In genomic region chr12:53988519-53989226, GRCh38 we compare ENCODE assay signal across 14 cellular contexts. TPM values are rescaled to one million over a fixed set of nuclear protein-coding genes. Genes with fewer than 3 reads are reported as not detected.
DNase-seq lines count a peak whose midpoint lies in the region; ATAC-seq and TF ChIP-seq lines count a peak whose summit lies in the region.
"Had no signal": no experiment of that assay in that cellular context is flagged by ENCODE, and none has a peak within 500 bp of the region (broad histone marks: within the 10 kb centered on the region; RNA-seq: fewer than 3 reads in every experiment).

No MANE protein-coding gene starts in this region.

- no peak overlapping the region for H2AFZ ChIP-seq in SK-N-SH (ENCODE audit: low read depth)
- H2AFZ ChIP-seq: GM23248 had no signal

- DNase-seq in MCF 10A (ENCODE audit: unreplicated experiment) (no peak), breast epithelium (ENCODE audit: low spot score in 2 of 2) (no peak), SK-N-SH (no peak), memory B cell (ENCODE audit: low spot score in 2 of 2) (no peak), aorta (no peak), stomach (no peak)
- DNase-seq: EL; left ventricle myocardium superior; stimulated activated CD4-positive, alpha-beta T cell treated with anti-CD3 and anti-CD28 coated beads, Interleukin-12 subunit alpha, Interleukin-12 subunit beta, amount 100 ng/mL, for 4 hours had no signal

- H3K27me3 Mint-ChIP-seq in MCF 10A (ENCODE audit: insufficient read depth, unreplicated experiment), result peaks cover 4% of the 10 kb centered on the region
- peaks cover 51% of the 10 kb centered on the region for H3K27me3 Mint-ChIP-seq in memory B cell

- H3F3A ChIP-seq in SK-N-SH (replicated peaks; ENCODE audit: insufficient read depth), result peaks cover 5% of the 10 kb centered on the region

- BruUV-seq in MCF 10A (replicated peaks; lab: Mats Ljungman, UMichigan), result no TSS peak

- no peak for TF ChIP-seq CTCF in MCF 10A (IDR thresholded peaks at IDR 0.05; ENCODE audit: unreplicated experiment)
- TF ChIP-seq CTCF in breast epithelium (IDR thresholded peaks at IDR 0.05), result no peak
- TF ChIP-seq CTCF in SK-N-SH (IDR thresholded peaks at IDR 0.05), result no peak
- TF ChIP-seq CTCF in stomach (IDR thresholded peaks at IDR 0.05), result no peak

- H3K9me3 Mint-ChIP-seq in MCF 10A (ENCODE audit: unreplicated experiment), result no peaks in the 10 kb centered on the region
- peaks cover 2% of the 10 kb centered on the region for H3K9me3 Mint-ChIP-seq in memory B cell
- H3K9me3 Mint-ChIP-seq: activated naive CD4-positive, alpha-beta T cell treated with anti-CD3 and anti-CD28 coated beads, Interleukin-2, amount 10 ng/mL, durations not matched to agents 7 days and 5 days had no signal

- H3K27ac ChIP-seq in breast epithelium, result no peak overlapping the region
- H3K27ac ChIP-seq in SK-N-SH (ENCODE audit: low read depth in 2 of 2, low read length in 1 of 2), result no peak overlapping the region
- no peak overlapping the region for H3K27ac ChIP-seq in aorta (ENCODE audit: low read depth in 1 of 2, low read length in 2 of 2)
- H3K27ac ChIP-seq in stomach, result no peak overlapping the region
- H3K27ac ChIP-seq: GM23248 had no signal

- no peaks in the 10 kb centered on the region for H4K20me1 ChIP-seq in SK-N-SH (ENCODE audit: insufficient read depth)

- H3K4me3 Mint-ChIP-seq in MCF 10A (ENCODE audit: unreplicated experiment) (peak overlapping the region; percentile 70), memory B cell (peak overlapping the region; percentile 39)

- 16% methylated on average over 5 of the region's 5 CpGs for WGBS in SK-N-SH (ENCODE audit: low lambda C conversion rate)
- 25 to 28% methylated on average over 5 of the region's 5 CpGs for WGBS in aorta, 2 donors
- WGBS in stomach, 5 donors, result 3 to 13% (median 5%) methylated on average over 5 of the region's 5 CpGs

- CTCF ChIA-PET in MCF 10A (lab: Yijun Ruan, JAX), result interaction anchor here (0.5 to 4.5 kb wide), 32 partner anchors 10 to 418 kb away, joined by 3 to 60 read pairs (median 4); partner anchors contain the start of genes HOXC11 and HOXC9
- CTCF ChIA-PET in SK-N-SH (lab: Yijun Ruan, JAX), result interaction anchor here (0.8 to 12.8 kb wide), 21 partner anchors 11 to 608 kb away, joined by 3 to 194 read pairs (median 6); partner anchors contain the start of genes HOTAIR, HOXC11, HOXC5 and HOXC9

- H3K4me1 ChIP-seq in breast epithelium (peaks cover 0 to 8% of the 10 kb centered on the region in 2 donors), SK-N-SH (ENCODE audit: control insufficient read depth in 1 of 2, insufficient read depth in 2 of 2, low read depth in 1 of 2, low read length in 1 of 2) (peaks cover 0 to 12% of the 10 kb centered on the region in 2 experiments; a peak in 1 of 4 replicates), aorta (ENCODE audit: control insufficient read depth in 1 of 2, insufficient read depth in 2 of 2, low read length in 2 of 2) (no peaks in the 10 kb centered on the region), stomach (peaks cover 15 to 38% (median 33%) of the 10 kb centered on the region in 4 donors)

- POLR2A ChIA-PET in MCF 10A (lab: Yijun Ruan, JAX) (interaction anchor here (0.9 to 1.6 kb wide), 3 partner anchors 17 to 220 kb away, joined by 3 to 5 read pairs (median 4); partner anchors contain the start of gene HOXC13), SK-N-SH (lab: Yijun Ruan, JAX) (interaction anchor here (0.6 to 2.1 kb wide), 2 partner anchors 12 to 196 kb away, joined by 3 to 5 read pairs; partner anchors contain the start of gene HOXC9)

- no peak overlapping the region for H3K9ac ChIP-seq in SK-N-SH
- H3K9ac ChIP-seq: GM23248 had no signal

- no peak for TF ChIP-seq POLR2A in breast epithelium (IDR thresholded peaks at IDR 0.05)
- no peak for TF ChIP-seq POLR2A in stomach (IDR thresholded peaks at IDR 0.05)

- H3K27me3 ChIP-seq in breast epithelium (peaks cover 8 to 97% of the 10 kb centered on the region in 2 donors), SK-N-SH (ENCODE audit: insufficient read depth) (peaks cover 95% of the 10 kb centered on the region), aorta (ENCODE audit: control insufficient read depth in 1 of 2, insufficient read depth in 2 of 2, low read length in 1 of 2) (peaks cover 0 to 6% of the 10 kb centered on the region in 2 donors), stomach (peaks cover 87 to 100% (median 100%) of the 10 kb centered on the region in 3 donors)

- intact Hi-C loops in MCF 10A (cut with micrococcal nuclease) (loop anchor here (1.0 to 10.0 kb wide), 3 partner anchors 194 to 286 kb away; no protein-coding TSS in a partner anchor), breast epithelium (cut with DNase I; ENCODE audit: low total_unique reads) (no loop called here), aorta (cut with DNase I) (loop anchor here in 1 of 2 donors (5.0 kb wide), 1 partner anchor 219 kb away; no protein-coding TSS in a partner anchor), stomach (cut with DNase I; ENCODE audit: low total_unique reads) (no loop called here)

- peak overlapping the region; percentile 67; the same call in 1 of the 2 replicates for H3K4me2 ChIP-seq in SK-N-SH

- TF ChIP-seq EP300 in SK-N-SH (IDR thresholded peaks at IDR 0.05; ENCODE audit: borderline replicate concordance in 1 of 2, low read depth in 1 of 2, low read length in 1 of 2), result no peak
- TF ChIP-seq EP300 in stomach (IDR thresholded peaks at IDR 0.05), result no peak

- peaks cover 24% of the 10 kb centered on the region for H3K4me1 Mint-ChIP-seq in MCF 10A (ENCODE audit: insufficient read depth, unreplicated experiment)
- H3K4me1 Mint-ChIP-seq in memory B cell, result peaks cover 24% of the 10 kb centered on the region

- H3K9me2 ChIP-seq in SK-N-SH, result no peaks in the 10 kb centered on the region

- H3K27ac Mint-ChIP-seq in MCF 10A (ENCODE audit: low read depth, unreplicated experiment) (peak overlapping the region; percentile 64), memory B cell (no peak overlapping the region)
- H3K27ac Mint-ChIP-seq: activated naive CD4-positive, alpha-beta T cell treated with anti-CD3 and anti-CD28 coated beads, Interleukin-2, amount 10 ng/mL, durations not matched to agents 7 days and 5 days had no signal

- H3K9me3 ChIP-seq in breast epithelium (no peaks in the 10 kb centered on the region), SK-N-SH (no peaks in the 10 kb centered on the region), aorta (ENCODE audit: control insufficient read depth, low read length) (no peaks in the 10 kb centered on the region), stomach (peaks cover 0 to 11% (median 0%) of the 10 kb centered on the region in 4 donors)

- no peak for TF ChIP-seq RAD21 in SK-N-SH (IDR thresholded peaks at IDR 0.05; ENCODE audit: low read length)

- H3K79me2 ChIP-seq in SK-N-SH (ENCODE audit: insufficient read depth), result no peaks in the 10 kb centered on the region

- H3K4me3 ChIP-seq in breast epithelium, result peak overlapping the region in 1 of 3 donors; percentile 49
- no peak overlapping the region; a peak in 1 of 4 replicates for H3K4me3 ChIP-seq in SK-N-SH (ENCODE audit: low read depth in 2 of 2, low read length in 1 of 2)
- H3K4me3 ChIP-seq in aorta (ENCODE audit: low read length in 2 of 2), result no peak overlapping the region
- H3K4me3 ChIP-seq in stomach, result no peak overlapping the region

- no peaks in the 10 kb centered on the region for H3K36me3 ChIP-seq in breast epithelium
- no peaks in the 10 kb centered on the region for H3K36me3 ChIP-seq in SK-N-SH (replicated peaks in 1 of 2; ENCODE audit: control insufficient read depth in 1 of 2, insufficient read depth in 2 of 2, low read length in 1 of 2)
- H3K36me3 ChIP-seq in aorta (ENCODE audit: control insufficient read depth in 1 of 2, insufficient read depth in 2 of 2, low read length in 1 of 2), result no peaks in the 10 kb centered on the region
- no peaks in the 10 kb centered on the region for H3K36me3 ChIP-seq in stomach

- no peaks in the 10 kb centered on the region for H3K36me3 Mint-ChIP-seq in MCF 10A (ENCODE audit: insufficient read depth, unreplicated experiment)
- no peaks in the 10 kb centered on the region for H3K36me3 Mint-ChIP-seq in memory B cell
- H3K36me3 Mint-ChIP-seq: activated naive CD4-positive, alpha-beta T cell treated with anti-CD3 and anti-CD28 coated beads, Interleukin-2, amount 10 ng/mL, durations not matched to agents 7 days and 5 days had no signal

- ATAC-seq in memory B cell (ENCODE audit: low read depth), result no peak
- ATAC-seq in aorta (ENCODE audit: low FRiP score), result no peak
- no peak for ATAC-seq in GM21786 (IDR thresholded peaks at IDR 0.05; ENCODE audit: unreplicated experiment)
- no peak for ATAC-seq in HG02678 (IDR thresholded peaks at IDR 0.05; ENCODE audit: unreplicated experiment)
- ATAC-seq: left ventricle myocardium superior had no signal

RNA-seq across cellular contexts. Expression of gene HOXC10, which starts 3.7 kb away (rescaled TPM):
- total RNA-seq in MCF 10A (2022), result not detected in 2 replicates
- 10 to 100 TPM in 1 of 3 donors, 1 to 10 TPM in 2; 2.0 to 10.9 (median 4.3) TPM for total RNA-seq in breast epithelium
- polyA plus RNA-seq in SK-N-SH (2012; rRNA removed), result 0.03 and 0.08 TPM in 2 replicates
- 0.04 TPM in 2 replicates for polyA plus RNA-seq in SK-N-SH (2012; cell fraction: cytosol; rRNA removed)
- not detected in 2 replicates for polyA plus RNA-seq in SK-N-SH (2012; cell fraction: nucleus; rRNA removed)
- total RNA-seq in aorta, result 10 to 100 TPM in 1 of 2 donors, 1 to 10 TPM in 1; 1.6 to 32.0 TPM
- polyA plus RNA-seq in aorta, result 1 to 10 TPM in 1 of 2 donors, not detected in 1; 3.6 TPM
- not detected for total RNA-seq in stomach
- not detected for polyA plus RNA-seq in stomach
- total RNA-seq: GM23248, left ventricle myocardium superior, omental fat pad had no signal
- polyA plus RNA-seq: GM23248 had no signal

RNA-seq across cellular contexts. Expression of gene HOXC9, which starts 11.3 kb away (rescaled TPM):
- total RNA-seq in MCF 10A (2022) (5.2 and 6.0 TPM in 2 replicates), breast epithelium (10 to 100 TPM in 1 of 3 donors, 1 to 10 TPM in 2; 3.8 to 16.8 (median 4.6) TPM), aorta (1 to 10 TPM; 2.6 to 9.0 TPM), stomach (not detected)
- polyA plus RNA-seq in SK-N-SH (2012; rRNA removed) (1.2 and 1.9 TPM in 2 replicates), aorta (under 1 TPM in 1 of 2 donors, not detected in 1; 0.38 TPM), stomach (under 1 TPM in 1 of 3 donors, not detected in 2; 0.08 TPM)
- polyA plus RNA-seq in SK-N-SH (2012; cell fraction: cytosol; rRNA removed), result 1.8 and 2.4 TPM in 2 replicates
- 1.0 and 1.1 TPM in 2 replicates for polyA plus RNA-seq in SK-N-SH (2012; cell fraction: nucleus; rRNA removed)
- total RNA-seq: left ventricle myocardium superior had no signal

RNA-seq across cellular contexts. Expression of gene HOTAIR, which starts 13.9 kb away (rescaled TPM):
- total RNA-seq in MCF 10A (2022), result 1.5 and 2.0 TPM in 2 replicates
- total RNA-seq in breast epithelium, result 1 to 10 TPM in 1 of 3 donors, under 1 TPM in 1, not detected in 1; 0.73 to 1.3 TPM
- polyA plus RNA-seq in SK-N-SH (2012; rRNA removed), result not detected in 2 replicates
- polyA plus RNA-seq in SK-N-SH (2012; cell fraction: cytosol; rRNA removed), result 0.01 TPM in 2 replicates
- not detected in 2 replicates for polyA plus RNA-seq in SK-N-SH (2012; cell fraction: nucleus; rRNA removed)
- 1 to 10 TPM in 1 of 2 donors, not detected in 1; 9.7 TPM for total RNA-seq in aorta
- polyA plus RNA-seq in aorta, result not detected
- total RNA-seq in stomach, result not detected
- polyA plus RNA-seq in stomach, result not detected
- total RNA-seq: GM23248, left ventricle myocardium superior had no signal
- polyA plus RNA-seq: GM23248 had no signal

RNA-seq across cellular contexts. Expression of gene HOXC11, which starts 15.7 kb away (rescaled TPM):
- total RNA-seq in MCF 10A (2022), result 1.2 and 1.6 TPM in 2 replicates
- under 1 TPM in 1 of 3 donors, not detected in 2; 0.29 TPM for total RNA-seq in breast epithelium
- not detected in 2 replicates for polyA plus RNA-seq in SK-N-SH (2012; rRNA removed)
- polyA plus RNA-seq in SK-N-SH (2012; cell fraction: cytosol; rRNA removed), result not detected in 2 replicates
- polyA plus RNA-seq in SK-N-SH (2012; cell fraction: nucleus; rRNA removed), result not detected in 2 replicates
- 1 to 10 TPM in 1 of 2 donors, not detected in 1; 4.1 TPM for total RNA-seq in aorta
- polyA plus RNA-seq in aorta, result under 1 TPM in 1 of 2 donors, not detected in 1; 0.38 TPM
- total RNA-seq in stomach, result not detected
- polyA plus RNA-seq in stomach, result not detected
- total RNA-seq: GM23248, left ventricle myocardium superior, omental fat pad had no signal
- polyA plus RNA-seq: GM23248 had no signal

RNA-seq across cellular contexts. Expression of gene HOXC8, which starts 20.1 kb away (rescaled TPM):
- total RNA-seq in MCF 10A (2022), result 6.0 and 6.9 TPM in 2 replicates
- total RNA-seq in breast epithelium, result 1 to 10 TPM in 2 of 3 donors, under 1 TPM in 1; 0.73 to 5.4 (median 2.0) TPM
- polyA plus RNA-seq in SK-N-SH (2012; rRNA removed), result 1.7 and 1.8 TPM in 2 replicates
- polyA plus RNA-seq in SK-N-SH (2012; cell fraction: cytosol; rRNA removed), result 1.8 and 2.0 TPM in 2 replicates
- 0.53 and 0.75 TPM in 2 replicates for polyA plus RNA-seq in SK-N-SH (2012; cell fraction: nucleus; rRNA removed)
- 1 to 10 TPM; 4.2 to 6.4 TPM for total RNA-seq in aorta
- polyA plus RNA-seq in aorta, result under 1 TPM in 1 of 2 donors, not detected in 1; 0.75 TPM
- not detected for total RNA-seq in stomach
- under 1 TPM in 1 of 3 donors, not detected in 2; 0.08 TPM for polyA plus RNA-seq in stomach
- total RNA-seq: left ventricle myocardium superior had no signal
